In genomic region chr18:75210274-75211001, GRCh38 we compare ENCODE assay signal across 8 cellular contexts. TPM values are rescaled to one million over a fixed set of nuclear protein-coding genes. Genes with fewer than 3 reads are reported as not detected.
DNase-seq lines count a peak whose midpoint lies in the region; TF ChIP-seq lines count a peak whose summit lies in the region.

TSHZ1 (plus strand) TSS chr18:75210797; CDS start chr18:75211877, 1,080 bp downstream.

- H3K4ac ChIP-seq in H9 (ENCODE audit: low read depth, low read length): no peak within 1 kb of the TSS

- intact Hi-C loops in uterus (cut with DNase I; ENCODE audit: low total_unique reads): no loop called here

- H3K9me2 ChIP-seq in Loucy (replicated peaks; ENCODE audit: low read depth, low read length) (no peaks in the 10 kb centered on the region), neural cell (ENCODE audit: insufficient read depth, low read length) (no peaks in the 10 kb centered on the region)

- H3K27me3 ChIP-seq in H9 (ENCODE audit: insufficient read depth, low read length) (peaks cover 50% of the 10 kb centered on the region), Loucy (ENCODE audit: insufficient read depth, low read length, poor library complexity, severe bottlenecking) (no peaks in the 10 kb centered on the region), neural cell (ENCODE audit: insufficient read depth, low read depth, low read length) (peaks cover 82% of the 10 kb centered on the region), uterus (no peaks in the 10 kb centered on the region)

- peaks cover 0 to 7% of the 10 kb centered on the region in 2 experiments; a peak in 1 of 5 replicates for H3K9me3 Mint-ChIP-seq in H9

- H3K18ac ChIP-seq in H9 (ENCODE audit: insufficient read length, low read depth, low read length): no peak within 1 kb of the TSS

- H3K9me3 ChIP-seq in H9 (ENCODE audit: control insufficient read depth, low read depth, low read length): no peaks in the 10 kb centered on the region
- no peaks in the 10 kb centered on the region for H3K9me3 ChIP-seq in Loucy (ENCODE audit: insufficient read depth, low read depth, low read length)
- no peaks in the 10 kb centered on the region for H3K9me3 ChIP-seq in neural cell (ENCODE audit: low read length)
- no peaks in the 10 kb centered on the region for H3K9me3 ChIP-seq in uterus

- no peak within 1 kb of the TSS for H4K91ac ChIP-seq in H9 (ENCODE audit: insufficient read length, low read depth, low read length)

- H3K36me3 Mint-ChIP-seq in H9 (ENCODE audit: insufficient read depth in 1 of 3, low read depth in 3 of 3): peaks cover 0 to 2% (median 0%) of the 10 kb centered on the region in 3 experiments; a peak in 2 of 7 replicates

- H2BK20ac ChIP-seq in H9 (ENCODE audit: low read depth, low read length, poor library complexity, severe bottlenecking): no peak within 1 kb of the TSS

- H3K14ac ChIP-seq in H9 (ENCODE audit: insufficient read depth, low read length): no peak within 1 kb of the TSS; the same call in 1 of the 2 replicates

- H3K23ac ChIP-seq in H9 (ENCODE audit: insufficient read length, low read depth, low read length): no peak within 1 kb of the TSS

- no peak within 1 kb of the TSS for H3K27ac Mint-ChIP-seq in H9

- H3K79me1 ChIP-seq in H9 (ENCODE audit: insufficient read depth, low read depth, low read length, poor library complexity, severe bottlenecking): no peaks in the 10 kb centered on the region

- no peak within 1 kb of the TSS for H2BK12ac ChIP-seq in H9 (ENCODE audit: insufficient read length, low read depth, low read length)

- TF ChIP-seq POLR2A in uterus (IDR thresholded peaks at IDR 0.05): peak; percentile 71 to 88

- no peak within 1 kb of the TSS for H4K5ac ChIP-seq in H9 (ENCODE audit: insufficient read length, low read depth, low read length)

- WGBS in H9 (ENCODE audit: extremely low coverage, insufficient read length, low lambda C conversion rate): no CpG with 5 or more reads among the region's 15 CpGs

- H3K27ac ChIP-seq in H9 (ENCODE audit: insufficient read length, low read depth, low read length) (no peak within 1 kb of the TSS), neural cell (ENCODE audit: low read length) (no peak within 1 kb of the TSS), uterus (peak within 1 kb of the TSS; percentile 94 to 99)

- no peak within 1 kb of the TSS for H2BK15ac ChIP-seq in H9 (ENCODE audit: low read depth, low read length)

- H4K8ac ChIP-seq in H9 (replicated peaks; ENCODE audit: insufficient read length, low read depth, low read length): no peak within 1 kb of the TSS

- H3K79me2 ChIP-seq in H9 (ENCODE audit: insufficient read depth, low read length) (no peaks in the 10 kb centered on the region), Loucy (ENCODE audit: insufficient read depth, low read length) (peaks cover 77% of the 10 kb centered on the region), neural cell (replicated peaks; ENCODE audit: insufficient read depth, low read length) (peaks cover 24% of the 10 kb centered on the region)

- peaks cover 44 to 52% of the 10 kb centered on the region in 2 experiments for H3K4me1 Mint-ChIP-seq in H9

- peak; percentile 79 for DNase-seq in GM03348 (ENCODE audit: low spot score)
- DNase-seq in H9: peak; percentile 40
- peak; percentile 89 for DNase-seq in RPMI8226
- DNase-seq in activated naive CD4-positive, alpha-beta T cell treated with anti-CD3 and anti-CD28 coated beads, Interleukin-2, amount 50 U/mL, for 16 hours: peak; percentile 49
- DNase-seq in foreskin melanocyte: peak; percentile 88
- DNase-seq in uterus: peak; percentile 46 to 81

- H2BK120ac ChIP-seq in H9 (ENCODE audit: low read depth, low read length, poor library complexity, severe bottlenecking): no peak within 1 kb of the TSS

- TF ChIP-seq RAD21 in neural cell (conservative IDR thresholded peaks at IDR 0.05): peak; percentile 43

- peaks cover 83% of the 10 kb centered on the region for H3K27me3 Mint-ChIP-seq in H9 (ENCODE audit: low read depth)

- H2BK5ac ChIP-seq in H9 (ENCODE audit: insufficient read length, low read length): no peak within 1 kb of the TSS

- no peak within 1 kb of the TSS for H2AK5ac ChIP-seq in H9 (ENCODE audit: insufficient read length, low read length)

- H3K4me1 ChIP-seq in H9 (ENCODE audit: insufficient read depth, low read length) (no peaks in the 10 kb centered on the region; the same call in 1 of the 2 replicates), Loucy (ENCODE audit: insufficient read depth, low read length, poor library complexity, severe bottlenecking) (peaks cover 57% of the 10 kb centered on the region), uterus (peaks cover 7 to 11% of the 10 kb centered on the region in 2 donors)

- no peak within 1 kb of the TSS for H3K56ac ChIP-seq in H9 (ENCODE audit: insufficient read length, low read depth, low read length)

- H3K4me3 ChIP-seq in Loucy (ENCODE audit: low read length, poor library complexity, severe bottlenecking) (peak within 1 kb of the TSS; percentile 91), neural cell (ENCODE audit: low read length) (peak within 1 kb of the TSS; percentile 75), uterus (peak within 1 kb of the TSS; percentile 54 to 99)

- TF ChIP-seq CTCF in H9 (conservative IDR thresholded peaks at IDR 0.05) (no peak), Loucy (conservative IDR thresholded peaks at IDR 0.05; ENCODE audit: low read length) (no peak), neural cell (IDR thresholded peaks at IDR 0.05; ENCODE audit: poor library complexity, severe bottlenecking) (no peak), uterus (IDR thresholded peaks at IDR 0.05) (no peak)

- peak within 1 kb of the TSS; percentile 47 for H3K9ac ChIP-seq in H9 (ENCODE audit: extremely low read depth, insufficient read length, low read length)
- H3K9ac ChIP-seq in Loucy (ENCODE audit: low read depth, low read length, poor library complexity, severe bottlenecking): peak within 1 kb of the TSS; percentile 80
- H3K9ac ChIP-seq in neural cell (ENCODE audit: low read length): peak within 1 kb of the TSS; percentile 57

- peaks cover 4% of the 10 kb centered on the region; the same call in 1 of the 2 replicates for H3F3A ChIP-seq in Loucy (ENCODE audit: low read depth)
- peaks cover 4% of the 10 kb centered on the region for H3F3A ChIP-seq in neural cell (ENCODE audit: insufficient read depth, low read length, poor library complexity, severe bottlenecking)

- H3K4me3 Mint-ChIP-seq in H9: peak within 1 kb of the TSS; percentile 75 to 95

- no peaks in the 10 kb centered on the region for H3K36me3 ChIP-seq in Loucy (ENCODE audit: insufficient read depth, low read length)
- H3K36me3 ChIP-seq in neural cell (ENCODE audit: insufficient read depth, low read length): no peaks in the 10 kb centered on the region
- no peaks in the 10 kb centered on the region for H3K36me3 ChIP-seq in uterus

- H3T11ph ChIP-seq in H9 (ENCODE audit: low read length): no peak within 1 kb of the TSS

- H2AFZ ChIP-seq in H9 (ENCODE audit: low read length): no peak within 1 kb of the TSS
- H2AFZ ChIP-seq in Loucy (ENCODE audit: low read length): peak within 1 kb of the TSS; percentile 85
- no peak within 1 kb of the TSS for H2AFZ ChIP-seq in neural cell (ENCODE audit: low read depth, low read length)

- TF ChIP-seq EP300 in neural cell (conservative IDR thresholded peaks at IDR 0.05; ENCODE audit: poor library complexity, severe bottlenecking): no peak

- peak within 1 kb of the TSS; percentile 97 for H3K4me2 ChIP-seq in H9 (ENCODE audit: insufficient read depth, insufficient read length, low read length)
- peak within 1 kb of the TSS; percentile 98 for H3K4me2 ChIP-seq in Loucy (ENCODE audit: low read depth, low read length, poor library complexity, severe bottlenecking)
- peak within 1 kb of the TSS; percentile 84 for H3K4me2 ChIP-seq in neural cell (ENCODE audit: low read length)

- H4K20me1 ChIP-seq in H9 (ENCODE audit: control insufficient read depth, insufficient read depth, insufficient read length) (no peaks in the 10 kb centered on the region), Loucy (ENCODE audit: insufficient read depth, low read length, poor library complexity, severe bottlenecking) (peaks cover 59% of the 10 kb centered on the region), neural cell (ENCODE audit: insufficient read depth) (peaks cover 5% of the 10 kb centered on the region)

- peaks cover 20% of the 10 kb centered on the region for H3K23me2 ChIP-seq in H9 (ENCODE audit: insufficient read length, low read depth, low read length, poor library complexity, severe bottlenecking)

TF ChIP-seq in neural cell, 6 proteins besides CTCF, POLR2A, EP300 and RAD21:
- peak; percentile 36 for TF ChIP-seq MXI1 (conservative IDR thresholded peaks at IDR 0.05; ENCODE audit: poor library complexity, severe bottlenecking)
- TF ChIP-seq SMC3 (conservative IDR thresholded peaks at IDR 0.05; ENCODE audit: poor library complexity): no peak

RNA-seq across cellular contexts. Expression of gene TSHZ1, which starts in this region (rescaled TPM):
- total RNA-seq in H9 (2021): 0.15 and 0.24 TPM in 2 replicates
- 0.40 and 1.1 TPM in 2 replicates for polyA plus RNA-seq in neural cell
- 0.93 and 1.5 TPM in 2 replicates for polyA minus RNA-seq in neural cell
- total RNA-seq in uterus: 10 to 100 TPM in 3 of 4 donors, 1 to 10 TPM in 1; 10.0 to 31.9 (median 21.4) TPM

Comparison
In these comparisons a context has a peak if more than half of its experiments do, and no peak if none do; other contexts are left out.
1. Peak in DNase-seq, H3K9ac ChIP-seq and H3K4me2 ChIP-seq in H9; RNA of the gene not detected or under 1 TPM.
2. H3K27ac ChIP-seq: peak in uterus (2 of 2); none in H9 (single experiment) and neural cell (single experiment).
3. Peak in every context shown above with its lines, with median percentiles within 50 percentile points of each other: DNase-seq, H3K4me2 ChIP-seq, H3K9ac ChIP-seq and H3K4me3 ChIP-seq.